In genomic region chr3:19931767-19932188, GRCh38 we compare ENCODE assay signal across 1 cellular context.
A peak's percentile ranks its signal among the peaks of the same experiment; 100 is the strongest.
TF ChIP-seq lines count a peak whose summit lies in the region.

No MANE protein-coding gene starts in this region.

TF ChIP-seq in K562, 482 proteins besides CTCF, POLR2A, EP300 and RAD21 (continued from another document and continues in another):
- TF ChIP-seq CEBPZ (IDR thresholded peaks at IDR 0.05; ENCODE audit: borderline replicate concordance, low read depth, low read length) (no peak), MCM5 (IDR thresholded peaks at IDR 0.05; ENCODE audit: low read depth) (no peak), MAFK (IDR thresholded peaks at IDR 0.05; ENCODE audit: low read length) (peak; percentile 90), MITF (IDR thresholded peaks at IDR 0.05) (no peak), HBP1 (CRISPR knock-in tag; IDR thresholded peaks at IDR 0.05) (0 out of 2 replicates have a peak, but pooled peaks have one; percentile 21), DMBX1 (CRISPR knock-in tag; IDR thresholded peaks at IDR 0.05; ENCODE audit: borderline replicate concordance) (peak; percentile 51; the same call in 1 of the 2 replicates), BRF2 (IDR thresholded peaks at IDR 0.05; ENCODE audit: borderline replicate concordance, insufficient read depth, insufficient read length) (no peak), MAFG (tag; conservative IDR thresholded peaks at IDR 0.05) (peak; percentile 99), KAT7 (CRISPR knock-in tag; IDR thresholded peaks at IDR 0.05; ENCODE audit: borderline replicate concordance) (no peak), PHF8 (IDR thresholded peaks at IDR 0.05; ENCODE audit: borderline replicate concordance, low read length) (no peak), CHAMP1 (IDR thresholded peaks at IDR 0.05) (0 out of 2 replicates have a peak, but pooled peaks have one; percentile 39), ZNF277 (CRISPR knock-in tag; IDR thresholded peaks at IDR 0.05; ENCODE audit: borderline replicate concordance) (no peak), ETV5 (CRISPR knock-in tag; IDR thresholded peaks at IDR 0.05; ENCODE audit: low read depth) (no peak), ZNF589 (CRISPR knock-in tag; IDR thresholded peaks at IDR 0.05; ENCODE audit: low read depth) (no peak; the same call in 1 of the 2 replicates), ZNF263 (CRISPR knock-in tag; IDR thresholded peaks at IDR 0.05; ENCODE audit: borderline replicate concordance) (no peak), SMARCA4 (IDR thresholded peaks at IDR 0.05) (peak; percentile 94), RFX1 (IDR thresholded peaks at IDR 0.05) (no peak), CBFA2T2 (conservative IDR thresholded peaks at IDR 0.05) (no peak), SIRT6 (IDR thresholded peaks at IDR 0.05; ENCODE audit: low read depth, low read length) (no peak), SMARCC2 (IDR thresholded peaks at IDR 0.05; ENCODE audit: low read depth) (peak; percentile 87), ZNF407 (IDR thresholded peaks at IDR 0.05; ENCODE audit: low read depth) (no peak), SREBF2 (CRISPR knock-in tag; IDR thresholded peaks at IDR 0.05) (no peak), ZNF197 (CRISPR knock-in tag; IDR thresholded peaks at IDR 0.05; ENCODE audit: low read depth) (no peak), U2AF2 (optimal IDR thresholded peaks at IDR 0.05; ENCODE audit: low read depth, low read length) (no peak), CREBBP (IDR thresholded peaks at IDR 0.05; ENCODE audit: low read depth, low read length) (no peak), ZNF778 (CRISPR knock-in tag; IDR thresholded peaks at IDR 0.05) (no peak), PRPF4 (IDR thresholded peaks at IDR 0.05; ENCODE audit: insufficient read depth, low read depth, low read length, poor library complexity, severe bottlenecking) (no peak), FOXA3 (CRISPR knock-in tag; conservative IDR thresholded peaks at IDR 0.05 in 1 of 2, IDR thresholded peaks at IDR 0.05 in 1 of 2) (peak in 1 of 2 experiments; percentile 60; a peak in 2 of 4 replicates), HNRNPK (IDR thresholded peaks at IDR 0.05; ENCODE audit: low read depth, low read length, poor library complexity, severe bottlenecking) (no peak), THRB (CRISPR knock-in tag; conservative IDR thresholded peaks at IDR 0.05) (peak; percentile 72; the same call in 1 of the 2 replicates), ZBTB33 (CRISPR knock-in tag; IDR thresholded peaks at IDR 0.05) (no peak), MYC (IDR thresholded peaks at IDR 0.05; ENCODE audit: low read depth, low read length) (no peak), MYC (CRISPR knock-in tag; IDR thresholded peaks at IDR 0.05; ENCODE audit: borderline replicate concordance, low read depth) (no peak)
